8 cellular contexts compared by ENCODE assay signal in genomic region chr1:111448918-111449702, GRCh38. TPM values are rescaled to one million over a fixed set of nuclear protein-coding genes. Genes with fewer than 3 reads are reported as not detected.
DNase-seq lines count a peak whose midpoint lies in the region; ATAC-seq and TF ChIP-seq lines count a peak whose summit lies in the region.

TSS of gene ATP5PB (plus strand) at chr1:111449464. CDS start at chr1:111449542, 78 bp downstream.
TSS of gene WDR77 (minus strand) at chr1:111449256. CDS start at chr1:111449169, 87 bp downstream.

- H2AFZ ChIP-seq in fibroblast of lung (ENCODE audit: low read length) = peak within 1 kb of the TSS; percentile 81

- H3K79me2 ChIP-seq in fibroblast of lung (ENCODE audit: control insufficient read depth, insufficient read depth, low read length) = peaks cover 62% of the 10 kb centered on the region

- H3K27me3 ChIP-seq in RWPE2 (ENCODE audit: insufficient read depth, poor library complexity, severe bottlenecking) (no peaks in the 10 kb centered on the region), fibroblast of lung (ENCODE audit: control insufficient read depth, insufficient read depth, low read length) (no peaks in the 10 kb centered on the region)
- no peaks in the 10 kb centered on the region for H3K27me3 ChIP-seq in naive thymus-derived CD4-positive, alpha-beta T cell (ENCODE audit: control insufficient read depth in 2 of 2, insufficient read depth in 2 of 2, low read length in 2 of 2)

- DNase-seq in EH (ENCODE audit: low read depth) = peak; percentile 99
- peak; percentile 99 for DNase-seq in H4 (ENCODE audit: low spot score)
- DNase-seq in LoVo (ENCODE audit: low spot score) = peak; percentile 99
- peak; percentile 93 for DNase-seq in RWPE2 (ENCODE audit: low spot score)
- DNase-seq in activated T-helper 2 cell treated with anti-CD3 and anti-CD28 coated beads, Interferon-gamma antibody, Interleukin-2, Interleukin-4, amounts not matched to agents 10 μg/mL and 5 μg/mL and 100 μg/mL, durations not matched to agents 14 hours and 24 hours and 36 hours (ENCODE audit: low spot score) = peak; percentile 91
- DNase-seq in fibroblast of lung (ENCODE audit: low read depth in 2 of 2) = peak; percentile 97 to 100
- peak; percentile 66 to 97 (median 94) for DNase-seq in naive thymus-derived CD4-positive, alpha-beta T cell
- DNase-seq in stimulated activated naive B cell treated with anti-CD40 and anti-IgM and Interleukin-4, amounts not matched to agents 10 μg/mL and 1 μg/mL and 100 μg/mL, for 72 hours = peak; percentile 95

- H3K9me3 ChIP-seq in RWPE2 (ENCODE audit: severe bottlenecking) (no peaks in the 10 kb centered on the region), fibroblast of lung (ENCODE audit: control insufficient read depth, insufficient read depth, low read depth, low read length) (no peaks in the 10 kb centered on the region)
- no peaks in the 10 kb centered on the region for H3K9me3 ChIP-seq in naive thymus-derived CD4-positive, alpha-beta T cell (ENCODE audit: control insufficient read depth in 2 of 3, low read length in 3 of 3)

- H3K9ac ChIP-seq in fibroblast of lung (ENCODE audit: insufficient read depth, low read length) = peak within 1 kb of the TSS; percentile 92

- H3K27ac Mint-ChIP-seq in activated T-helper 2 cell treated with anti-CD3 and anti-CD28 coated beads, Interferon-gamma antibody, Interleukin-2, Interleukin-4, amounts not matched to agents 10 μg/mL and 5 μg/mL and 100 μg/mL, durations not matched to agents 14 hours and 24 hours and 36 hours = peak within 1 kb of the TSS; percentile 96
- H3K27ac Mint-ChIP-seq in naive thymus-derived CD4-positive, alpha-beta T cell = peak within 1 kb of the TSS; percentile 95 to 100 (median 99)
- peak within 1 kb of the TSS; percentile 99 for H3K27ac Mint-ChIP-seq in stimulated activated naive B cell treated with anti-CD40 and anti-IgM and Interleukin-4, amounts not matched to agents 10 μg/mL and 1 μg/mL and 100 μg/mL, for 72 hours

- H3K4me3 ChIP-seq in RWPE2 (ENCODE audit: severe bottlenecking) (peak within 1 kb of the TSS; percentile 80), fibroblast of lung (replicated peaks in 1 of 4; ENCODE audit: control extremely low read depth in 1 of 4, insufficient read depth in 1 of 4, low read depth in 3 of 4, low read length in 4 of 4) (peak within 1 kb of the TSS; percentile 71 to 100 (median 97))
- H3K4me3 ChIP-seq in naive thymus-derived CD4-positive, alpha-beta T cell (ENCODE audit: low read length) = peak within 1 kb of the TSS; percentile 89

- H4K20me1 ChIP-seq in fibroblast of lung (ENCODE audit: control insufficient read depth, extremely low read depth, insufficient read depth, low read length) = no peaks in the 10 kb centered on the region

- peak within 1 kb of the TSS; percentile 100 for H3K4me3 Mint-ChIP-seq in activated T-helper 2 cell treated with anti-CD3 and anti-CD28 coated beads, Interferon-gamma antibody, Interleukin-2, Interleukin-4, amounts not matched to agents 10 μg/mL and 5 μg/mL and 100 μg/mL, durations not matched to agents 14 hours and 24 hours and 36 hours (ENCODE audit: low read depth)
- H3K4me3 Mint-ChIP-seq in naive thymus-derived CD4-positive, alpha-beta T cell = peak within 1 kb of the TSS; percentile 97 to 100 (median 100)
- H3K4me3 Mint-ChIP-seq in stimulated activated naive B cell treated with anti-CD40 and anti-IgM and Interleukin-4, amounts not matched to agents 10 μg/mL and 1 μg/mL and 100 μg/mL, for 72 hours = peak within 1 kb of the TSS; percentile 99 to 100

- no peaks in the 10 kb centered on the region for H3K27me3 Mint-ChIP-seq in activated T-helper 2 cell treated with anti-CD3 and anti-CD28 coated beads, Interferon-gamma antibody, Interleukin-2, Interleukin-4, amounts not matched to agents 10 μg/mL and 5 μg/mL and 100 μg/mL, durations not matched to agents 14 hours and 24 hours and 36 hours (ENCODE audit: low read depth)
- no peaks in the 10 kb centered on the region for H3K27me3 Mint-ChIP-seq in naive thymus-derived CD4-positive, alpha-beta T cell
- H3K27me3 Mint-ChIP-seq in stimulated activated naive B cell treated with anti-CD40 and anti-IgM and Interleukin-4, amounts not matched to agents 10 μg/mL and 1 μg/mL and 100 μg/mL, for 72 hours = no peaks in the 10 kb centered on the region

- H3K36me3 Mint-ChIP-seq in activated T-helper 2 cell treated with anti-CD3 and anti-CD28 coated beads, Interferon-gamma antibody, Interleukin-2, Interleukin-4, amounts not matched to agents 10 μg/mL and 5 μg/mL and 100 μg/mL, durations not matched to agents 14 hours and 24 hours and 36 hours (ENCODE audit: low read depth) = peaks cover 79% of the 10 kb centered on the region
- peaks cover 16 to 48% (median 26%) of the 10 kb centered on the region in 5 donors for H3K36me3 Mint-ChIP-seq in naive thymus-derived CD4-positive, alpha-beta T cell
- peaks cover 29 to 45% of the 10 kb centered on the region in 2 donors for H3K36me3 Mint-ChIP-seq in stimulated activated naive B cell treated with anti-CD40 and anti-IgM and Interleukin-4, amounts not matched to agents 10 μg/mL and 1 μg/mL and 100 μg/mL, for 72 hours

- peak within 1 kb of the TSS; percentile 84 for H3K4me2 ChIP-seq in fibroblast of lung (ENCODE audit: extremely low read depth, insufficient read depth, low read length)

- POLR2A ChIA-PET in naive thymus-derived CD4-positive, alpha-beta T cell (lab: Charles Lee) = interaction anchor here (0.5 to 8.9 kb wide), 15 partner anchors 9 to 1110 kb away, joined by 3 to 96 read pairs (median 4); partner anchors contain the start of genes C1orf162 and RBM15

- TF ChIP-seq CTCF in RWPE2 (IDR thresholded peaks at IDR 0.05; ENCODE audit: poor library complexity, severe bottlenecking) (no peak), fibroblast of lung (conservative IDR thresholded peaks at IDR 0.05 in 1 of 2, IDR thresholded peaks at IDR 0.05 in 1 of 2; ENCODE audit: low read depth in 1 of 2, low read length in 2 of 2) (no peak)

- peak within 1 kb of the TSS; percentile 49 for H3K27ac ChIP-seq in RWPE2 (ENCODE audit: poor library complexity, severe bottlenecking)
- H3K27ac ChIP-seq in fibroblast of lung (ENCODE audit: insufficient read depth, low read length) = peak within 1 kb of the TSS; percentile 94
- H3K27ac ChIP-seq in naive thymus-derived CD4-positive, alpha-beta T cell (ENCODE audit: low read depth, low read length) = peak within 1 kb of the TSS; percentile 98

- CTCF ChIA-PET in naive thymus-derived CD4-positive, alpha-beta T cell (lab: Charles Lee) = interaction anchor here (0.6 to 1.7 kb wide), 6 partner anchors 8 to 226 kb away, joined by 3 to 6 read pairs (median 4); partner anchors contain the start of gene C1orf162

- H3K36me3 ChIP-seq in RWPE2 (ENCODE audit: low read depth) (peaks cover 66% of the 10 kb centered on the region), fibroblast of lung (ENCODE audit: control insufficient read depth, insufficient read depth, low read length) (peaks cover 6% of the 10 kb centered on the region)
- peaks cover 0 to 44% (median 10%) of the 10 kb centered on the region in 3 experiments for H3K36me3 ChIP-seq in naive thymus-derived CD4-positive, alpha-beta T cell (ENCODE audit: control insufficient read depth in 2 of 3, insufficient read depth in 3 of 3, low read length in 3 of 3)

- peaks cover 52% of the 10 kb centered on the region for H3K4me1 Mint-ChIP-seq in activated T-helper 2 cell treated with anti-CD3 and anti-CD28 coated beads, Interferon-gamma antibody, Interleukin-2, Interleukin-4, amounts not matched to agents 10 μg/mL and 5 μg/mL and 100 μg/mL, durations not matched to agents 14 hours and 24 hours and 36 hours (ENCODE audit: low read depth)
- H3K4me1 Mint-ChIP-seq in naive thymus-derived CD4-positive, alpha-beta T cell = peaks cover 43 to 92% (median 78%) of the 10 kb centered on the region in 7 donors
- peaks cover 37 to 68% of the 10 kb centered on the region in 2 donors for H3K4me1 Mint-ChIP-seq in stimulated activated naive B cell treated with anti-CD40 and anti-IgM and Interleukin-4, amounts not matched to agents 10 μg/mL and 1 μg/mL and 100 μg/mL, for 72 hours

- H3K4me1 ChIP-seq in RWPE2 (ENCODE audit: insufficient read depth, poor library complexity, severe bottlenecking) (peaks cover 18% of the 10 kb centered on the region), fibroblast of lung (ENCODE audit: control insufficient read depth, extremely low read depth, insufficient read depth, low read length) (peaks cover 3% of the 10 kb centered on the region)
- peaks cover 51 to 55% of the 10 kb centered on the region in 2 donors for H3K4me1 ChIP-seq in naive thymus-derived CD4-positive, alpha-beta T cell (ENCODE audit: control insufficient read depth in 2 of 2, insufficient read depth in 2 of 2, low read length in 2 of 2)

- H3K9me3 Mint-ChIP-seq in activated T-helper 2 cell treated with anti-CD3 and anti-CD28 coated beads, Interferon-gamma antibody, Interleukin-2, Interleukin-4, amounts not matched to agents 10 μg/mL and 5 μg/mL and 100 μg/mL, durations not matched to agents 14 hours and 24 hours and 36 hours = no peaks in the 10 kb centered on the region
- peaks cover 0 to 6% (median 0%) of the 10 kb centered on the region in 11 donors for H3K9me3 Mint-ChIP-seq in naive thymus-derived CD4-positive, alpha-beta T cell
- no peaks in the 10 kb centered on the region for H3K9me3 Mint-ChIP-seq in stimulated activated naive B cell treated with anti-CD40 and anti-IgM and Interleukin-4, amounts not matched to agents 10 μg/mL and 1 μg/mL and 100 μg/mL, for 72 hours

- intact Hi-C loops in activated T-helper 2 cell treated with anti-CD3 and anti-CD28 coated beads, Interferon-gamma antibody, Interleukin-2, Interleukin-4, amounts not matched to agents 10 μg/mL and 5 μg/mL and 100 μg/mL, durations not matched to agents 14 hours and 24 hours and 36 hours (cut with micrococcal nuclease) = loop anchor here (1.0 to 5.0 kb wide), 6 partner anchors 26 to 309 kb away; partner anchors contain the start of genes CEPT1, DDX20 and DRAM2
- intact Hi-C loops in naive thymus-derived CD4-positive, alpha-beta T cell (cut with micrococcal nuclease) = loop anchor here (1.0 to 10.0 kb wide), 18 partner anchors 8 to 1414 kb away; partner anchors contain the start of genes CEPT1 (in 2 of the 2), DDX20 (in 2 of the 2), DRAM2 (in 2 of the 2) and INKA2 (in 1 of the 2)

- peak; percentile 89 for ATAC-seq in RWPE2 (ENCODE audit: low read depth)
- ATAC-seq in naive thymus-derived CD4-positive, alpha-beta T cell = peak; percentile 98
- peak; percentile 92 to 95 for ATAC-seq in stimulated activated naive B cell treated with anti-CD40 and anti-IgM and Interleukin-4, amounts not matched to agents 10 μg/mL and 1 μg/mL and 100 μg/mL, for 72 hours (replicated peaks)

RNA-seq across cellular contexts. Expression of gene ATP5PB, which starts in this region (rescaled TPM):
- 558 and 580 TPM in 2 replicates for total RNA-seq in H4 (2014; rRNA removed; shearing (Covaris generic))
- 294 and 308 TPM in 2 replicates for total RNA-seq in activated T-helper 2 cell treated with anti-CD3 and anti-CD28 coated beads, Interferon-gamma antibody, Interleukin-2, Interleukin-4, amounts not matched to agents 10 μg/mL and 5 μg/mL and 100 μg/mL, durations not matched to agents 14 hours and 24 hours and 36 hours
- total RNA-seq in fibroblast of lung = 162 and 217 TPM in 2 replicates
- 417 and 458 TPM in 2 replicates for polyA plus RNA-seq in fibroblast of lung
- polyA plus RNA-seq in fibroblast of lung (2012) = 320 and 364 TPM in 2 replicates
- polyA minus RNA-seq in fibroblast of lung (ENCODE audit: low replicate concordance) = 24.4 and 28.0 TPM in 2 replicates
- 100 to 1,000 TPM in 2 of 5 experiments, 10 to 100 TPM in 3; 64.9 to 298 (median 98.7) TPM for total RNA-seq in naive thymus-derived CD4-positive, alpha-beta T cell
- polyA plus RNA-seq in naive thymus-derived CD4-positive, alpha-beta T cell = 100 to 1,000 TPM; 280 to 437 TPM

RNA-seq across cellular contexts. Expression of gene WDR77, which starts in this region (rescaled TPM):
- total RNA-seq in H4 (2014; rRNA removed; shearing (Covaris generic)) = 62.6 TPM in 2 replicates
- 46.5 and 52.6 TPM in 2 replicates for total RNA-seq in activated T-helper 2 cell treated with anti-CD3 and anti-CD28 coated beads, Interferon-gamma antibody, Interleukin-2, Interleukin-4, amounts not matched to agents 10 μg/mL and 5 μg/mL and 100 μg/mL, durations not matched to agents 14 hours and 24 hours and 36 hours
- 20.3 and 21.8 TPM in 2 replicates for total RNA-seq in fibroblast of lung
- polyA plus RNA-seq in fibroblast of lung = 62.0 and 87.8 TPM in 2 replicates
- 22.6 and 37.8 TPM in 2 replicates for polyA plus RNA-seq in fibroblast of lung (2012)
- polyA minus RNA-seq in fibroblast of lung (ENCODE audit: low replicate concordance) = 221 and 251 TPM in 2 replicates
- 10 to 100 TPM; 20.7 to 39.9 (median 29.5) TPM for total RNA-seq in naive thymus-derived CD4-positive, alpha-beta T cell
- polyA plus RNA-seq in naive thymus-derived CD4-positive, alpha-beta T cell = 10 to 100 TPM; 42.4 to 44.7 TPM

Comparison
In these comparisons a context has a peak if more than half of its experiments do, and no peak if none do; other contexts are left out.
1. Peak in every context shown above with its lines: DNase-seq, ATAC-seq, H3K4me3 ChIP-seq and H3K27ac ChIP-seq.